Comparison of ENCODE assay signal across 16 cellular contexts in the genomic region with DNA sequence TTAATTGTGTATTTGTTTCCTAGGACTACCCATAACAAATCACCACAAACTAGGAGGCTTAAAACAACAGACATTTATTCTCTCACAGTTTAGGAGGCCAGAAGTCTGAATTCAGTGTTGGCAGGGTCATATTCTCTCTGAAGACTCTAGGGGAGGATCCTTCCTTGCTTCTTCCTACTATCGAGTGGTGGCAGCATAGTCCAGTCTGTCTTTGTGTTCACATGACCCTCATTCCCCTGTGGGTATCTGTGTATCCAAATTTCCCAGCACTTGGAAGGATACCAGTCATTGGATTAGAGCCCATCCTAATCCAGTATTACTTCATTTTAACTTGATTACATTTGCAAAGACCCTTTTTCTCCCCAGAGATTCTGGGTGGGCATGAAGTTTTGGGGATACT.
DNase-seq lines count a peak whose midpoint lies in the region; ATAC-seq and TF ChIP-seq lines count a peak whose summit lies in the region.
"Had no signal": no experiment of that assay in that cellular context is flagged by ENCODE, and none has a peak within 500 bp of the region (broad histone marks: within the 10 kb centered on the region; RNA-seq: fewer than 3 reads in every experiment).

No MANE protein-coding gene starts in this region.

- no peak overlapping the region for H2AFZ ChIP-seq in PC-3 (ENCODE audit: low read length)

- no peak overlapping the region for H3K9ac ChIP-seq in PC-3 (ENCODE audit: low read length)

- ATAC-seq in gastrocnemius medialis (peak; percentile 49 to 63), PC-3 (no peak), GM18519 (IDR thresholded peaks at IDR 0.05; ENCODE audit: low FRiP score, unreplicated experiment) (no peak), HG02870 (IDR thresholded peaks at IDR 0.05; ENCODE audit: unreplicated experiment) (no peak)
- ATAC-seq: HCT116 had no signal

- H4K20me1 ChIP-seq in PC-3 (ENCODE audit: low read length): no peaks in the 10 kb centered on the region

- no peak overlapping the region for H3K4me3 ChIP-seq in brain microvascular endothelial cell (ENCODE audit: low read depth, low read length)
- H3K4me3 ChIP-seq in cardiac muscle cell: no peak overlapping the region
- H3K4me3 ChIP-seq in gastrocnemius medialis: no peak overlapping the region
- no peak overlapping the region for H3K4me3 ChIP-seq in PC-3 (ENCODE audit: low read length)
- H3K4me3 ChIP-seq: sigmoid colon had no signal

- CTCF ChIA-PET in PC-3 (lab: Charles Lee): no interaction called here

- no peak for TF ChIP-seq POLR2A in gastrocnemius medialis (IDR thresholded peaks at IDR 0.05)

- POLR2A ChIA-PET in PC-3 (lab: Charles Lee; ENCODE audit: unreplicated experiment): no interaction called here

- TF ChIP-seq CTCF in brain microvascular endothelial cell (IDR thresholded peaks at IDR 0.05; ENCODE audit: low read depth, low read length, missing control alignments) (peak; percentile 14), cardiac muscle cell (IDR thresholded peaks at IDR 0.05; ENCODE audit: low read depth, low read length) (peak; percentile 27), gastrocnemius medialis (IDR thresholded peaks at IDR 0.05 in 4 of 5, conservative IDR thresholded peaks at IDR 0.05 in 1 of 5) (no peak), PC-3 (conservative IDR thresholded peaks at IDR 0.05; ENCODE audit: low read depth, low read length) (no peak)

- H3K9me2 ChIP-seq in PC-3 (replicated peaks; ENCODE audit: low read length): no peaks in the 10 kb centered on the region

- H3K36me3 ChIP-seq in brain microvascular endothelial cell (replicated peaks) (peaks cover 22% of the 10 kb centered on the region), cardiac muscle cell (peaks cover 35% of the 10 kb centered on the region), gastrocnemius medialis (peaks cover 0 to 48% of the 10 kb centered on the region in 2 donors), PC-3 (ENCODE audit: low read depth, low read length) (peaks cover 40% of the 10 kb centered on the region; the same call in 1 of the 2 replicates)

- intact Hi-C loops in gastrocnemius medialis (cut with DNase I; ENCODE audit: low total_unique reads): no loop called here
- intact Hi-C loops in PC-3 (cut with micrococcal nuclease): no loop called here

- no peaks in the 10 kb centered on the region for H3K79me2 ChIP-seq in PC-3 (ENCODE audit: low read length)

- H3K27me3 ChIP-seq in brain microvascular endothelial cell (replicated peaks): no peaks in the 10 kb centered on the region
- no peaks in the 10 kb centered on the region for H3K27me3 ChIP-seq in cardiac muscle cell
- H3K27me3 ChIP-seq in gastrocnemius medialis: no peaks in the 10 kb centered on the region
- no peaks in the 10 kb centered on the region for H3K27me3 ChIP-seq in PC-3 (ENCODE audit: low read length)
- H3K27me3 ChIP-seq: sigmoid colon had no signal

- BruUV-seq in PC-3 (replicated peaks; lab: Mats Ljungman, UMichigan): no TSS peak

- no peaks in the 10 kb centered on the region for H3K4me1 ChIP-seq in cardiac muscle cell (ENCODE audit: low read depth)
- H3K4me1 ChIP-seq in gastrocnemius medialis: no peaks in the 10 kb centered on the region
- no peaks in the 10 kb centered on the region for H3K4me1 ChIP-seq in PC-3 (ENCODE audit: insufficient read depth, low read length)
- H3K4me1 ChIP-seq: sigmoid colon had no signal

- H3K9me3 ChIP-seq in cardiac muscle cell (ENCODE audit: low read depth): no peaks in the 10 kb centered on the region
- no peaks in the 10 kb centered on the region for H3K9me3 ChIP-seq in gastrocnemius medialis
- H3K9me3 ChIP-seq in PC-3 (ENCODE audit: low read length): no peaks in the 10 kb centered on the region
- H3K9me3 ChIP-seq: sigmoid colon had no signal

- H3K27ac ChIP-seq in brain microvascular endothelial cell (no peak overlapping the region), cardiac muscle cell (no peak overlapping the region), gastrocnemius medialis (no peak overlapping the region), PC-3 (ENCODE audit: low read length) (no peak overlapping the region)
- H3K27ac ChIP-seq: sigmoid colon, VCaP had no signal

- DNase-seq in EH (ENCODE audit: low read depth) (peak; percentile 15), brain microvascular endothelial cell (no peak), cardiac muscle cell (ENCODE audit: low read depth in 1 of 2, low spot score in 1 of 2) (peak in 1 of 2 donors; percentile 44), gastrocnemius medialis (no peak), PC-3 (no peak)
- DNase-seq: activated CD4-positive, alpha-beta T cell treated with anti-CD3 and anti-CD28 coated beads, Interleukin-2, amount 50 U/mL, for 48 hours; activated naive CD4-positive, alpha-beta T cell treated with Interleukin-2 at 50 U/mL for 16 hours; Kasumi-1; NCI-H1105 treated with DMSO at 0.1 percent for 48 hours; NCI-H2107; NCI-H69; sigmoid colon had no signal

- no peak overlapping the region for H3K4me2 ChIP-seq in PC-3 (ENCODE audit: low read length)

- no peaks in the 10 kb centered on the region for H3F3A ChIP-seq in PC-3 (ENCODE audit: low read length, unreplicated experiment)

- in situ Hi-C loops in brain microvascular endothelial cell (cut with HindIII; ENCODE audit: low pct_ligation_motif_present, low sequenced_read_pairs): no loop called here
- in situ Hi-C loops in gastrocnemius medialis (cut with MboI; ENCODE audit: low sequenced_read_pairs in 4 of 4): no loop called here

Comparison
In these comparisons a context has a peak if more than half of its experiments do, and no peak if none do; other contexts are left out.
1. CTCF ChIP-seq: peak in brain microvascular endothelial cell (single experiment) and cardiac muscle cell (single experiment); none in gastrocnemius medialis (0 of 5) and PC-3 (single experiment).
2. ATAC-seq: peak in gastrocnemius medialis (2 of 2); none in PC-3 (single experiment), GM18519 (single experiment) and HG02870 (single experiment).